23 cellular contexts compared by ENCODE assay signal in the genomic region with DNA sequence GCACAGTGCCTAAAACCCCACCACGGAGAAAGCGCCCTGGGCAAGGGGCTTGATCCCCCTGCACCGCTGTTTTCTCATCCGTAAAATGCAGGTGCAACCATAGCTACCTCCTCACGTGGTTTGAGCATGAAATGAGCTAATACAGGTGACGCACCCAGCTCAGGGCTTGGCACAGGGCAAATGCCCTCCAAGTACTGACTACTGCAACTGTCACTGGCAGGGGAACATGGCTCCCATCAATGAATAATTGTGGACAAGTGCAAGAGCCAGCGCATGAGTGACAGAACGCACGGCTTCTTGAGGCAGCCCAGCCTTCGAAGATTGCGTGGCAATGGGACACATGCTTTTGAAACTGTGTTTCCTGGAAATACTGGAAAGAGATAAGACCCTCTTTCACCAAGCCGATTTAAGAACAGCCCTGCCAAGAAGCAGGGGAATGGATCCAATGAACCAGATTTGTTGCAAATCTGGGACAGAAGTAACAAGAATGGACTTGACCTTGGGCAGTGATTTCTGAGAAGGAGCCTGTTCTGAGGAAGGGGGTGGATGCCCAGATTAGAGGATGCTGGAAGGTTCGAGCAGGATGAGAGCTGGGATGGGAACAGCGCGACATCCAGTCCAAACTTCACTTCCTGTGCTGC.
DNase-seq lines count a peak whose midpoint lies in the region; ATAC-seq, FAIRE-seq and TF ChIP-seq lines count a peak whose summit lies in the region.
"Had no signal": no experiment of that assay in that cellular context is flagged by ENCODE, and none has a peak within 500 bp of the region (broad histone marks: within the 10 kb centered on the region; RNA-seq: fewer than 3 reads in every experiment).

No MANE protein-coding gene starts in this region.

- no peak for TF ChIP-seq POLR2A in HepG2 (IDR thresholded peaks at IDR 0.05; ENCODE audit: insufficient read depth in 1 of 2, low read depth in 2 of 2, low read length in 2 of 2)

- TF ChIP-seq RAD21 in liver (IDR thresholded peaks at IDR 0.05) (no peak), HepG2 (CRISPR knock-in tag; IDR thresholded peaks at IDR 0.05) (no peak)

- H3K27me3 ChIP-seq in liver (ENCODE audit: control insufficient read depth in 4 of 4, insufficient read depth in 4 of 4, low read length in 3 of 4) (no peaks in the 10 kb centered on the region), HepG2 (ENCODE audit: control insufficient read depth in 1 of 2, insufficient read depth in 2 of 2, low read length in 2 of 2) (0 out of 5 replicates have a peak, but pooled peaks cover 0 to 2% of the 10 kb centered on the region in 2 experiments), left lung (peaks cover 0 to 23% of the 10 kb centered on the region in 2 donors)
- H3K27me3 ChIP-seq: BE2C had no signal

- no peak overlapping the region for H2AFZ ChIP-seq in HepG2 (ENCODE audit: low read length)

- no peaks in the 10 kb centered on the region for H3K36me3 Mint-ChIP-seq in osteocyte (ENCODE audit: unreplicated experiment)

- no peak for DNase-seq in HepG2 (ENCODE audit: low spot score)
- peak; percentile 58 for DNase-seq in epithelial cell of esophagus (ENCODE audit: low read depth)
- DNase-seq in left lung, result no peak
- DNase-seq in NCI-H187 (lab: John Stamatoyannopoulos, UW), result no peak
- DNase-seq in NCI-H510A (lab: John Stamatoyannopoulos, UW), result no peak
- no peak for DNase-seq in osteocyte (ENCODE audit: extremely low spot score, unreplicated experiment)
- DNase-seq: BE2C; NCI-H1092; NCI-H1436; NCI-H1930; NCI-H2227 treated with DMSO at 0.1 percent for 48 hours; NCI-H510A treated with DMSO at 0.1 percent for 48 hours; NCI-H774; NK-92 treated with Interleukin-12 subunit alpha and Interleukin-12 subunit beta, amount 100 ng/mL, for 24 hours; SIG-M5 had no signal

- CTCF ChIA-PET in HepG2 (lab: Yijun Ruan, JAX; ENCODE audit: low intra/inter-chr PET ratio, low total read pairs), result no interaction called here

- H3K9me3 ChIP-seq in liver (ENCODE audit: control insufficient read depth in 4 of 4, low read length in 3 of 4) (no peaks in the 10 kb centered on the region), HepG2 (ENCODE audit: low read length) (no peaks in the 10 kb centered on the region), left lung (no peaks in the 10 kb centered on the region)
- H3K9me3 ChIP-seq: BE2C had no signal

- H3K27me3 Mint-ChIP-seq in osteocyte (ENCODE audit: unreplicated experiment), result no peaks in the 10 kb centered on the region

- no peaks in the 10 kb centered on the region for H4K20me1 ChIP-seq in HepG2 (ENCODE audit: insufficient read depth, low read length)

- H3K79me2 ChIP-seq in HepG2 (ENCODE audit: insufficient read depth, low read length), result no peaks in the 10 kb centered on the region

- POLR2A ChIA-PET in HepG2 (lab: Yijun Ruan, JAX), result no interaction called here

- H3K9me3 Mint-ChIP-seq in osteocyte (ENCODE audit: unreplicated experiment), result no peaks in the 10 kb centered on the region

- H3K4me1 ChIP-seq in liver (ENCODE audit: control insufficient read depth in 4 of 4, insufficient read depth in 4 of 4, low read length in 3 of 4) (peaks cover 15 to 29% (median 19%) of the 10 kb centered on the region in 4 donors), HepG2 (ENCODE audit: insufficient read depth, low read length) (peaks cover 75% of the 10 kb centered on the region), left lung (no peaks in the 10 kb centered on the region)
- H3K4me1 ChIP-seq: BE2C had no signal

- in situ Hi-C loops in HepG2 (cut with HindIII; ENCODE audit: extremely low pct_ligation_motif_present, low pct_unique_long_range_greater_than_20kb), result no loop called here

- ATAC-seq in HepG2, result no peak
- ATAC-seq in left lung, result peak; percentile 58
- ATAC-seq: Panc1, SK-N-SH treated with all-trans-retinoic acid at 6 μM for 48 hours had no signal

- H3K4me3 Mint-ChIP-seq in osteocyte (ENCODE audit: unreplicated experiment), result no peak overlapping the region

- H3K27ac Mint-ChIP-seq in osteocyte (ENCODE audit: unreplicated experiment), result no peak overlapping the region

- peaks cover 15% of the 10 kb centered on the region for H3K4me1 Mint-ChIP-seq in osteocyte (ENCODE audit: unreplicated experiment)

- no peak overlapping the region for H3K27ac ChIP-seq in liver (ENCODE audit: low read depth in 1 of 2, low read length in 2 of 2)
- no peak overlapping the region for H3K27ac ChIP-seq in HepG2 (ENCODE audit: extremely low read length, insufficient read depth, low read length)
- H3K27ac ChIP-seq in left lung, result no peak overlapping the region

- TF ChIP-seq EP300 in HepG2 (IDR thresholded peaks at IDR 0.05; ENCODE audit: low read depth in 2 of 2, low read length in 2 of 2), result no peak
- no peak for TF ChIP-seq EP300 in HepG2 (CRISPR knock-in tag; IDR thresholded peaks at IDR 0.05; ENCODE audit: borderline replicate concordance)

- intact Hi-C loops in HepG2 (cut with micrococcal nuclease; ENCODE audit: unreplicated experiment) (loop anchor here (5.0 kb wide), 1 partner anchor 37 kb away; no protein-coding TSS in a partner anchor), left lung (cut with DNase I) (no loop called here)

- H3K36me3 ChIP-seq in liver (ENCODE audit: control insufficient read depth in 4 of 4, insufficient read depth in 3 of 4, low read depth in 1 of 4, low read length in 3 of 4) (no peaks in the 10 kb centered on the region), HepG2 (replicated peaks in 1 of 2; ENCODE audit: control insufficient read depth in 1 of 2, insufficient read depth in 2 of 2, low read length in 2 of 2) (no peaks in the 10 kb centered on the region), left lung (no peaks in the 10 kb centered on the region)
- H3K36me3 ChIP-seq: BE2C had no signal

- 81% methylated on average over 15 of the region's 15 CpGs for WGBS in liver
- 89% methylated on average over 14 of the region's 15 CpGs for WGBS in HepG2 (ENCODE audit: low lambda C conversion rate)

- no peak overlapping the region for H3K4me2 ChIP-seq in HepG2 (ENCODE audit: low read depth, low read length)

- no TSS peak for BruUV-seq in HepG2 (replicated peaks; lab: Mats Ljungman, UMichigan)

- H3K4me3 ChIP-seq in liver (ENCODE audit: low read depth in 1 of 3, low read length in 3 of 3), result no peak overlapping the region
- H3K4me3 ChIP-seq in HepG2 (replicated peaks in 1 of 3; ENCODE audit: insufficient read depth in 1 of 3, low read depth in 2 of 3, low read length in 3 of 3), result no peak overlapping the region
- H3K4me3 ChIP-seq in epithelial cell of esophagus (ENCODE audit: low read length), result no peak overlapping the region
- H3K4me3 ChIP-seq in left lung, result no peak overlapping the region

- H3K9ac ChIP-seq in liver (ENCODE audit: low read depth in 1 of 2, low read length in 2 of 2) (no peak overlapping the region), HepG2 (ENCODE audit: insufficient read depth, low read depth, low read length) (no peak overlapping the region)

- TF ChIP-seq CTCF in liver (IDR thresholded peaks at IDR 0.05; ENCODE audit: low read depth, low read length, missing input control) (no peak), HepG2 (CRISPR knock-in tag; IDR thresholded peaks at IDR 0.05) (no peak), epithelial cell of esophagus (IDR thresholded peaks at IDR 0.05; ENCODE audit: insufficient read depth, low read depth, low read length, missing control alignments) (no peak), left lung (IDR thresholded peaks at IDR 0.05) (no peak), osteocyte (IDR thresholded peaks at IDR 0.05) (no peak)

- FAIRE-seq in HepG2 (lab: Jason Lieb, UNC), result no peak
- FAIRE-seq: A204.1, G401.6, GM18507, GM19239, H54 had no signal

TF ChIP-seq in liver, 16 proteins besides CTCF, POLR2A, EP300 and RAD21 (continues in another document):
- TF ChIP-seq TAF1 (conservative IDR thresholded peaks at IDR 0.05) (no peak), NR2F2 (IDR thresholded peaks at IDR 0.05) (peak; percentile 74), RXRA (IDR thresholded peaks at IDR 0.05) (no peak)

TF ChIP-seq in HepG2, 621 proteins besides CTCF, POLR2A, EP300 and RAD21:
- TF ChIP-seq ZNF569 (CRISPR knock-in tag; IDR thresholded peaks at IDR 0.05; ENCODE audit: borderline replicate concordance) (no peak), ZNF143 (CRISPR knock-in tag; IDR thresholded peaks at IDR 0.05) (no peak)
